ENCODE assay signal across 8 cellular contexts in genomic region chr6:109094351-109095035, GRCh38. TPM values are rescaled to one million over a fixed set of nuclear protein-coding genes. Genes with fewer than 3 reads are reported as not detected.
DNase-seq lines count a peak whose midpoint lies in the region; ATAC-seq and TF ChIP-seq lines count a peak whose summit lies in the region.

SESN1 (minus strand) TSS chr6:109094846; CDS start chr6:109094073, 773 bp downstream.

- H3K9me3 Mint-ChIP-seq in CD4-positive, CD25-positive, alpha-beta regulatory T cell: no peaks in the 10 kb centered on the region
- no peaks in the 10 kb centered on the region for H3K9me3 Mint-ChIP-seq in activated CD4-positive, alpha-beta memory T cell treated with anti-CD3 and anti-CD28 coated beads for 36 hours

- peak within 1 kb of the TSS; percentile 94 to 97 (median 95) for H3K4me3 Mint-ChIP-seq in CD4-positive, CD25-positive, alpha-beta regulatory T cell
- H3K4me3 Mint-ChIP-seq in activated CD4-positive, alpha-beta memory T cell treated with anti-CD3 and anti-CD28 coated beads for 36 hours: peak within 1 kb of the TSS; percentile 96

- no peaks in the 10 kb centered on the region for H3K36me3 ChIP-seq in CD4-positive, CD25-positive, alpha-beta regulatory T cell (ENCODE audit: control insufficient read depth, insufficient read depth, low read length)

- peak; percentile 71 to 87 (median 79) for DNase-seq in CD4-positive, CD25-positive, alpha-beta regulatory T cell
- DNase-seq in NCI-H82 treated with DMSO at 0.1 percent for 48 hours (lab: John Stamatoyannopoulos, UW; ENCODE audit: unreplicated experiment): peak; percentile 77
- DNase-seq in activated CD4-positive, alpha-beta memory T cell treated with anti-CD3 and anti-CD28 coated beads for 36 hours: peak; percentile 92
- DNase-seq in dorsolateral prefrontal cortex: peak; percentile 74 to 94 (median 86)
- DNase-seq in lower leg skin (ENCODE audit: low spot score in 2 of 2): peak; percentile 91 to 98
- peak; percentile 74 to 78 for DNase-seq in stimulated activated CD4-positive, alpha-beta T cell treated with anti-CD3 and anti-CD28 coated beads, Interleukin-4, amount 100 ng/mL, for 4 hours

- peaks cover 40% of the 10 kb centered on the region for H3K4me1 ChIP-seq in CD4-positive, CD25-positive, alpha-beta regulatory T cell (ENCODE audit: control insufficient read depth, insufficient read depth, low read length, poor library complexity, severe bottlenecking)

- POLR2A ChIA-PET in activated CD4-positive, alpha-beta memory T cell treated with anti-CD3 and anti-CD28 coated beads for 36 hours (lab: Charles Lee): interaction anchor here (0.7 to 2.3 kb wide), 10 partner anchors 20 to 1721 kb away, joined by 3 to 24 read pairs (median 3); partner anchors contain the start of genes CD164 and CDK19

- TF ChIP-seq CTCF in dorsolateral prefrontal cortex (IDR thresholded peaks at IDR 0.05 in 54 of 56, conservative IDR thresholded peaks at IDR 0.05 in 2 of 56; ENCODE audit: low read depth in 1 of 56, partially characterized antibody in 56 of 56) (peak in 18 of 56 donors; percentile 1 to 29 (median 14)), lower leg skin (IDR thresholded peaks at IDR 0.05) (no peak)

- H3K27ac Mint-ChIP-seq in CD4-positive, CD25-positive, alpha-beta regulatory T cell: peak within 1 kb of the TSS; percentile 97 to 99 (median 98)
- peak within 1 kb of the TSS; percentile 100 for H3K27ac Mint-ChIP-seq in activated CD4-positive, alpha-beta memory T cell treated with anti-CD3 and anti-CD28 coated beads for 36 hours

- peak within 1 kb of the TSS; percentile 99 for H3K27ac ChIP-seq in CD4-positive, CD25-positive, alpha-beta regulatory T cell (ENCODE audit: insufficient read depth, low read length, poor library complexity, severe bottlenecking)
- H3K27ac ChIP-seq in dorsolateral prefrontal cortex: peak within 1 kb of the TSS; percentile 89 to 100 (median 98)

- WGBS in lower leg skin, 2 donors: 0% methylated on average over 32 to 52 of the region's 68 CpGs

- intact Hi-C loops in activated CD4-positive, alpha-beta memory T cell treated with anti-CD3 and anti-CD28 coated beads for 36 hours (cut with micrococcal nuclease): loop anchor here (1.0 to 10.0 kb wide), 13 partner anchors 86 to 1720 kb away; partner anchors contain the start of genes AK9, CD164, CDK19 and FIG4
- intact Hi-C loops in dorsolateral prefrontal cortex (cut with DNase I): loop anchor here (1.0 to 10.0 kb wide), 8 partner anchors 90 to 536 kb away; partner anchors contain the start of genes ARMC2 (in 2 of the 2) and CD164 (in 2 of the 2)
- intact Hi-C loops in lower leg skin (cut with DNase I; ENCODE audit: low total_unique reads): no loop called here

- ATAC-seq in CD4-positive, CD25-positive, alpha-beta regulatory T cell (ENCODE audit: low read depth in 2 of 2): peak; percentile 60
- ATAC-seq in GM19395 (IDR thresholded peaks at IDR 0.05; ENCODE audit: unreplicated experiment) (peak; percentile 66), HG03558 (IDR thresholded peaks at IDR 0.05; ENCODE audit: extremely low read depth, unreplicated experiment) (peak; percentile 31)

- no peaks in the 10 kb centered on the region for H3K27me3 Mint-ChIP-seq in CD4-positive, CD25-positive, alpha-beta regulatory T cell
- H3K27me3 Mint-ChIP-seq in activated CD4-positive, alpha-beta memory T cell treated with anti-CD3 and anti-CD28 coated beads for 36 hours: no peaks in the 10 kb centered on the region

- H3K9me3 ChIP-seq in CD4-positive, CD25-positive, alpha-beta regulatory T cell (ENCODE audit: control insufficient read depth in 2 of 2, low read length in 2 of 2): no peaks in the 10 kb centered on the region

- no peak for TF ChIP-seq POLR2A in lower leg skin (IDR thresholded peaks at IDR 0.05)

- peak within 1 kb of the TSS; percentile 97 for H3K4me3 ChIP-seq in CD4-positive, CD25-positive, alpha-beta regulatory T cell (ENCODE audit: low read depth, low read length)
- peak within 1 kb of the TSS; percentile 58 to 99 (median 86) for H3K4me3 ChIP-seq in dorsolateral prefrontal cortex
- H3K4me3 ChIP-seq in lower leg skin (ENCODE audit: low read depth, poor library complexity, severe bottlenecking): peak within 1 kb of the TSS; percentile 76

- peaks cover 44 to 55% (median 48%) of the 10 kb centered on the region in 4 donors for H3K4me1 Mint-ChIP-seq in CD4-positive, CD25-positive, alpha-beta regulatory T cell
- peaks cover 44% of the 10 kb centered on the region for H3K4me1 Mint-ChIP-seq in activated CD4-positive, alpha-beta memory T cell treated with anti-CD3 and anti-CD28 coated beads for 36 hours (ENCODE audit: low read depth)

- peaks cover 6% of the 10 kb centered on the region for H3K36me3 Mint-ChIP-seq in CD4-positive, CD25-positive, alpha-beta regulatory T cell
- peaks cover 7% of the 10 kb centered on the region for H3K36me3 Mint-ChIP-seq in activated CD4-positive, alpha-beta memory T cell treated with anti-CD3 and anti-CD28 coated beads for 36 hours

- no peaks in the 10 kb centered on the region for H3K27me3 ChIP-seq in CD4-positive, CD25-positive, alpha-beta regulatory T cell (ENCODE audit: control insufficient read depth, insufficient read depth, low read length)
- no peaks in the 10 kb centered on the region for H3K27me3 ChIP-seq in dorsolateral prefrontal cortex

- CTCF ChIA-PET in activated CD4-positive, alpha-beta memory T cell treated with anti-CD3 and anti-CD28 coated beads for 36 hours (lab: Charles Lee): interaction anchor here (1.1 to 2.5 kb wide), 4 partner anchors 20 to 553 kb away, joined by 3 to 11 read pairs (median 4); partner anchors contain the start of gene CD164

RNA-seq across cellular contexts. Expression of gene SESN1, which starts in this region (rescaled TPM):
- total RNA-seq in CD4-positive, CD25-positive, alpha-beta regulatory T cell: 51.8 TPM
- 10 to 100 TPM; 15.8 to 59.6 (median 37.4) TPM for polyA plus RNA-seq in CD4-positive, CD25-positive, alpha-beta regulatory T cell
- 10 to 100 TPM in 1 of 2 experiments, 1 to 10 TPM in 1; 9.3 to 10.6 TPM for total RNA-seq in activated CD4-positive, alpha-beta memory T cell treated with anti-CD3 and anti-CD28 coated beads for 36 hours
- total RNA-seq in dorsolateral prefrontal cortex (100 to 1,000 TPM in 2 of 120 experiments, 10 to 100 TPM in 118; 42.2 to 110 (median 71.4) TPM), lower leg skin (100 to 1,000 TPM in 3 of 4 donors, 10 to 100 TPM in 1; 47.9 to 165 (median 110) TPM)

Comparison
In these comparisons a context has a peak if more than half of its experiments do, and no peak if none do; other contexts are left out.
1. Peak in every context shown above with its lines: DNase-seq, ATAC-seq, H3K4me3 ChIP-seq and H3K27ac ChIP-seq.